1 cellular context compared by ENCODE assay signal in genomic region chr10:101132636-101133473, GRCh38.
TF ChIP-seq lines count a peak whose summit lies in the region.

No MANE protein-coding gene starts in this region.

TF ChIP-seq in GM23338, 12 proteins besides CTCF, POLR2A, EP300 and RAD21 (continued from another document):
- TF ChIP-seq REST (IDR thresholded peaks at IDR 0.05; ENCODE audit: unreplicated experiment): no peak
- TF ChIP-seq EZH2 (IDR thresholded peaks at IDR 0.05; ENCODE audit: low read depth, unreplicated experiment): peak; percentile 86
- no peak for TF ChIP-seq ZNF462 (CRISPR knock-in tag; IDR thresholded peaks at IDR 0.05)
- TF ChIP-seq ZNF331 (CRISPR knock-in tag; IDR thresholded peaks at IDR 0.05; ENCODE audit: low read depth): no peak
TF ChIP-seq in GM23338: peak in this region for 2.
